ENCODE assay signal across 8 cellular contexts in genomic region chr3:14431928-14432834, GRCh38. TPM values are rescaled to one million over a fixed set of nuclear protein-coding genes. Genes with fewer than 3 reads are reported as not detected.
DNase-seq lines count a peak whose midpoint lies in the region; ATAC-seq, FAIRE-seq and TF ChIP-seq lines count a peak whose summit lies in the region.

No MANE protein-coding gene starts in this region.

- no peaks in the 10 kb centered on the region for H3K9me3 Mint-ChIP-seq in activated CD8-positive, alpha-beta memory T cell treated with anti-CD3 and anti-CD28 coated beads, Interleukin-2, amount 10 ng/mL, durations not matched to agents 7 days and 5 days (ENCODE audit: low read depth)
- H3K9me3 Mint-ChIP-seq in stimulated activated effector memory CD8-positive, alpha-beta T cell treated with anti-CD3 and anti-CD28 coated beads, Interleukin-12 subunit alpha, Interleukin-12 subunit beta, amount 100 ng/mL, for 72 hours = no peaks in the 10 kb centered on the region

- no peaks in the 10 kb centered on the region for H3K36me3 ChIP-seq in endothelial cell of umbilical vein (ENCODE audit: control insufficient read depth in 2 of 2, extremely low read depth in 1 of 2, insufficient read depth in 2 of 2, low read length in 2 of 2)

- H3K79me2 ChIP-seq in endothelial cell of umbilical vein (ENCODE audit: control insufficient read depth, insufficient read depth, low read length) = peaks cover 15% of the 10 kb centered on the region

- no peaks in the 10 kb centered on the region for H3K9me3 ChIP-seq in endothelial cell of umbilical vein (replicated peaks; ENCODE audit: control insufficient read depth, insufficient read depth, low read length)

- TF ChIP-seq POLR2A in endothelial cell of umbilical vein (IDR thresholded peaks at IDR 0.05; ENCODE audit: low read depth, low read length) = no peak

- H3K27ac ChIP-seq in endothelial cell of umbilical vein (ENCODE audit: insufficient read depth, low read depth, low read length) = peak overlapping the region; percentile 77

- peaks cover 81% of the 10 kb centered on the region for H3K4me1 Mint-ChIP-seq in activated CD8-positive, alpha-beta memory T cell treated with anti-CD3 and anti-CD28 coated beads, Interleukin-2, amount 10 ng/mL, durations not matched to agents 7 days and 5 days
- peaks cover 94% of the 10 kb centered on the region for H3K4me1 Mint-ChIP-seq in stimulated activated effector memory CD8-positive, alpha-beta T cell treated with anti-CD3 and anti-CD28 coated beads, Interleukin-12 subunit alpha, Interleukin-12 subunit beta, amount 100 ng/mL, for 72 hours

- peak overlapping the region; percentile 97 for H3K27ac Mint-ChIP-seq in activated CD8-positive, alpha-beta memory T cell treated with anti-CD3 and anti-CD28 coated beads, Interleukin-2, amount 10 ng/mL, durations not matched to agents 7 days and 5 days
- H3K27ac Mint-ChIP-seq in stimulated activated effector memory CD8-positive, alpha-beta T cell treated with anti-CD3 and anti-CD28 coated beads, Interleukin-12 subunit alpha, Interleukin-12 subunit beta, amount 100 ng/mL, for 72 hours = peak overlapping the region; percentile 98

- H4K20me1 ChIP-seq in endothelial cell of umbilical vein (replicated peaks; ENCODE audit: control insufficient read depth, extremely low read depth, insufficient read depth, low read length) = no peaks in the 10 kb centered on the region

- peak; percentile 73 for ATAC-seq in HG02973 (IDR thresholded peaks at IDR 0.05; ENCODE audit: unreplicated experiment)
- peak; percentile 92 for ATAC-seq in activated CD8-positive, alpha-beta memory T cell treated with anti-CD3 and anti-CD28 coated beads, Interleukin-2, amount 10 ng/mL, durations not matched to agents 7 days and 5 days
- ATAC-seq in stimulated activated effector memory CD8-positive, alpha-beta T cell treated with anti-CD3 and anti-CD28 coated beads, Interleukin-12 subunit alpha, Interleukin-12 subunit beta, amount 100 ng/mL, for 72 hours = peak; percentile 93

- H3K27me3 Mint-ChIP-seq in activated CD8-positive, alpha-beta memory T cell treated with anti-CD3 and anti-CD28 coated beads, Interleukin-2, amount 10 ng/mL, durations not matched to agents 7 days and 5 days = no peaks in the 10 kb centered on the region

- peaks cover 2% of the 10 kb centered on the region for H3K36me3 Mint-ChIP-seq in activated CD8-positive, alpha-beta memory T cell treated with anti-CD3 and anti-CD28 coated beads, Interleukin-2, amount 10 ng/mL, durations not matched to agents 7 days and 5 days
- peaks cover 22% of the 10 kb centered on the region for H3K36me3 Mint-ChIP-seq in stimulated activated effector memory CD8-positive, alpha-beta T cell treated with anti-CD3 and anti-CD28 coated beads, Interleukin-12 subunit alpha, Interleukin-12 subunit beta, amount 100 ng/mL, for 72 hours

- CTCF ChIA-PET in activated CD8-positive, alpha-beta memory T cell treated with anti-CD3 and anti-CD28 coated beads, Interleukin-2, amount 10 ng/mL, durations not matched to agents 7 days and 5 days (lab: Charles Lee) = interaction anchor here (1.2 to 5.5 kb wide), 13 partner anchors 11 to 536 kb away, joined by 3 to 21 read pairs (median 6); partner anchors contain the start of gene SLC6A6
- CTCF ChIA-PET in endothelial cell of umbilical vein (lab: Charles Lee) = interaction anchor here (1.0 to 2.5 kb wide), 8 partner anchors 7 to 229 kb away, joined by 3 to 8 read pairs (median 5); partner anchors contain the start of gene SLC6A6

- peak; percentile 96 for FAIRE-seq in endothelial cell of umbilical vein (lab: Jason Lieb, UNC)

- peak overlapping the region; percentile 26 for H3K4me2 ChIP-seq in endothelial cell of umbilical vein (ENCODE audit: insufficient read depth, low read length)

- no peaks in the 10 kb centered on the region for H3K27me3 ChIP-seq in endothelial cell of umbilical vein (ENCODE audit: control insufficient read depth in 2 of 2, insufficient read depth in 2 of 2, low read length in 2 of 2)

- H3K4me3 Mint-ChIP-seq in activated CD8-positive, alpha-beta memory T cell treated with anti-CD3 and anti-CD28 coated beads, Interleukin-2, amount 10 ng/mL, durations not matched to agents 7 days and 5 days = peak overlapping the region; percentile 73
- H3K4me3 Mint-ChIP-seq in stimulated activated effector memory CD8-positive, alpha-beta T cell treated with anti-CD3 and anti-CD28 coated beads, Interleukin-12 subunit alpha, Interleukin-12 subunit beta, amount 100 ng/mL, for 72 hours = peak overlapping the region; percentile 71

- H3K9ac ChIP-seq in endothelial cell of umbilical vein (replicated peaks; ENCODE audit: extremely low read depth, insufficient read depth, low read length) = peak overlapping the region; percentile 32

- intact Hi-C loops in endothelial cell of umbilical vein (cut with micrococcal nuclease) = loop anchor here (1.0 to 10.0 kb wide), 3 partner anchors 21 to 373 kb away; partner anchors contain the start of gene SLC6A6

- POLR2A ChIA-PET in endothelial cell of umbilical vein (lab: Charles Lee) = no interaction called here

- no TSS peak for BruUV-seq in endothelial cell of umbilical vein (replicated peaks; lab: Mats Ljungman, UMichigan)

- peaks cover 56% of the 10 kb centered on the region for H3K4me1 ChIP-seq in endothelial cell of umbilical vein (ENCODE audit: control insufficient read depth, extremely low read depth, insufficient read depth, low read length)

- DNase-seq in NCI-H2107 treated with DMSO at 0.1 percent for 48 hours (lab: John Stamatoyannopoulos, UW; ENCODE audit: unreplicated experiment) = peak; percentile 17
- DNase-seq in NCI-H2107 (lab: John Stamatoyannopoulos, UW) = no peak
- peak; percentile 97 for DNase-seq in NOMO-1 treated with DMSO at 0.1 percent for 48 hours (lab: John Stamatoyannopoulos, UW; ENCODE audit: unreplicated experiment)
- DNase-seq in activated CD8-positive, alpha-beta memory T cell treated with anti-CD3 and anti-CD28 coated beads, Interleukin-2, amount 10 ng/mL, durations not matched to agents 7 days and 5 days = peak; percentile 99
- DNase-seq in endothelial cell of umbilical vein (ENCODE audit: low read depth, low spot score) = peak; percentile 83
- peak; percentile 90 for DNase-seq in myocyte (ENCODE audit: low read depth)
- DNase-seq in stimulated activated effector memory CD8-positive, alpha-beta T cell treated with anti-CD3 and anti-CD28 coated beads, Interleukin-12 subunit alpha, Interleukin-12 subunit beta, amount 100 ng/mL, for 72 hours (ENCODE audit: low spot score in 2 of 2) = peak; percentile 76 to 95

- no peaks in the 10 kb centered on the region for H3K9me1 ChIP-seq in endothelial cell of umbilical vein (replicated peaks; ENCODE audit: control insufficient read depth, extremely low read depth, insufficient read depth, low read length)

- TF ChIP-seq CTCF in endothelial cell of umbilical vein (IDR thresholded peaks at IDR 0.05; ENCODE audit: extremely low read depth in 1 of 2, insufficient read depth in 1 of 2, low read depth in 1 of 2, low read length in 2 of 2) = no peak

- H2AFZ ChIP-seq in endothelial cell of umbilical vein (ENCODE audit: low read depth, low read length) = no peak overlapping the region

- dilution Hi-C loops in endothelial cell of umbilical vein (cut with MboI; ENCODE audit: extremely low pct_ligation_motif_present, low sequenced_read_pairs) = no loop called here

- H3K4me3 ChIP-seq in endothelial cell of umbilical vein (replicated peaks in 1 of 3; ENCODE audit: insufficient read depth in 1 of 3, low read depth in 1 of 3, low read length in 3 of 3) = no peak overlapping the region

TF ChIP-seq in endothelial cell of umbilical vein, 7 proteins besides CTCF, POLR2A, EP300 and RAD21:
- TF ChIP-seq JUN (IDR thresholded peaks at IDR 0.05; ENCODE audit: borderline replicate concordance, insufficient read depth, insufficient read length, low read depth) (peak; percentile 88), POLR2AphosphoS5 (IDR thresholded peaks at IDR 0.05; ENCODE audit: insufficient read depth, low read depth, low read length) (peak; percentile 93), FOS (IDR thresholded peaks at IDR 0.05; ENCODE audit: borderline replicate concordance, insufficient read depth, low read length) (peak; percentile 99), MAX (IDR thresholded peaks at IDR 0.05; ENCODE audit: insufficient read depth, insufficient read length) (no peak), EZH2 (IDR thresholded peaks at IDR 0.05; ENCODE audit: borderline replicate concordance, low read depth, low read length, severe bottlenecking) (no peak), MYC (IDR thresholded peaks at IDR 0.05; ENCODE audit: low read depth, low read length) (peak; percentile 64), GATA2 (IDR thresholded peaks at IDR 0.05; ENCODE audit: insufficient read depth, insufficient read length, low read depth, low read length) (no peak)

RNA-seq across cellular contexts. Expression of gene SLC6A6, which starts 29.8 kb away (rescaled TPM):
- total RNA-seq in activated CD8-positive, alpha-beta memory T cell treated with anti-CD3 and anti-CD28 coated beads, Interleukin-2, amount 10 ng/mL, durations not matched to agents 7 days and 5 days = 10 to 100 TPM; 55.3 to 64.6 TPM
- total RNA-seq in endothelial cell of umbilical vein = 33.8 and 38.0 TPM in 2 replicates
- 24.8 and 25.7 TPM in 2 replicates for polyA plus RNA-seq in endothelial cell of umbilical vein
- 16.9 and 19.1 TPM in 2 replicates for polyA plus RNA-seq in endothelial cell of umbilical vein (2011; cell fraction: cytosol; rRNA removed)
- 51.5 and 59.3 TPM in 2 replicates for polyA plus RNA-seq in endothelial cell of umbilical vein (2011; cell fraction: nucleus; rRNA removed)
- 13.7 and 19.6 TPM in 2 replicates for polyA plus RNA-seq in endothelial cell of umbilical vein (2012)
- polyA minus RNA-seq in endothelial cell of umbilical vein = 75.0 and 82.1 TPM in 2 replicates
- polyA minus RNA-seq in endothelial cell of umbilical vein (2011; cell fraction: cytosol; rRNA and poly(A)+ RNA removed) = 12.4 TPM
- polyA minus RNA-seq in endothelial cell of umbilical vein (2011; cell fraction: nucleus; rRNA and poly(A)+ RNA removed) = 47.6 and 56.2 TPM in 2 replicates
- total RNA-seq in myocyte = 63.3 and 79.9 TPM in 2 replicates
- 45.9 TPM for polyA plus RNA-seq in myocyte (2012)
